Comparison of ENCODE assay signal across 31 cellular contexts in the genomic region with DNA sequence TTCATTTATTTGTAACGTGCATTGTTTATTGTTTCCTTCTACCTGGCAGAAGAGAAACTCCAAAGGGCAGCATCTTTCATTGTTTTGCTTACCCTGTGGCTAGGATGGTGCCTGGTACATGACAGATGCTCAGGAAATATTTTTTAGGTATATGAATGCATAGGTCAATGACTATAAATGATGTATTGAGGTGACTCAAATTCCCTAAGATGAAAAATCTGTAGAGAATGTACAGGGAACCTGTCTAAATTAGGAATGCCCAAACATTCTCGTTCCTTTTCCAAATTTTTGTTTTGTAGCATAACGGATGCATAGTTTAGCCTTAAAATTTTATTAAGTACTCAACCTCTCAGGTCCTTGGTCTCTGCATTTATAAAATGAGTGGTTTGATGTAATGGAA.
DNase-seq lines count a peak whose midpoint lies in the region; ATAC-seq, FAIRE-seq and TF ChIP-seq lines count a peak whose summit lies in the region.
"Had no signal": no experiment of that assay in that cellular context is flagged by ENCODE, and none has a peak within 500 bp of the region (broad histone marks: within the 10 kb centered on the region; RNA-seq: fewer than 3 reads in every experiment).

No MANE protein-coding gene starts in this region.

- in situ Hi-C loops in GM23248 (cut with MboI): no loop called here

- CTCF ChIA-PET in A549 (lab: Yijun Ruan, JAX): interaction anchor here (0.9 to 2.9 kb wide), 2 partner anchors 69 to 107 kb away, joined by 3 to 11 read pairs; no protein-coding TSS in a partner anchor

- TF ChIP-seq POLR2A in A549 (IDR thresholded peaks at IDR 0.05; ENCODE audit: low read length) (no peak), vagina (IDR thresholded peaks at IDR 0.05) (no peak)

- peaks cover 84% of the 10 kb centered on the region for H3F3A ChIP-seq in GM23248 (ENCODE audit: insufficient read depth)

- H3K27me3 ChIP-seq in GM23248 (replicated peaks; ENCODE audit: insufficient read depth) (no peaks in the 10 kb centered on the region), adipocyte (replicated peaks; ENCODE audit: control insufficient read depth, insufficient read depth, low read length) (no peaks in the 10 kb centered on the region), keratinocyte (ENCODE audit: control insufficient read depth, extremely low read depth, insufficient read depth, low read length) (no peaks in the 10 kb centered on the region), vagina (no peaks in the 10 kb centered on the region)
- H3K27me3 ChIP-seq: suprapubic skin had no signal

- dilution Hi-C loops in keratinocyte (cut with MboI; ENCODE audit: extremely low pct_ligation_motif_present, low sequenced_read_pairs): no loop called here

- TF ChIP-seq CTCF in A549 (IDR thresholded peaks at IDR 0.05) (no peak), keratinocyte (optimal IDR thresholded peaks at IDR 0.05 in 1 of 3, IDR thresholded peaks at IDR 0.05 in 1 of 3, conservative IDR thresholded peaks at IDR 0.05 in 1 of 3; ENCODE audit: extremely low read depth in 1 of 3, insufficient read depth in 2 of 3, low read length in 3 of 3) (no peak), coronary artery (IDR thresholded peaks at IDR 0.05) (no peak), vagina (IDR thresholded peaks at IDR 0.05) (no peak)

- H3K4me3 ChIP-seq in A549 (no peak overlapping the region), GM23248 (peak overlapping the region; percentile 34), adipocyte (ENCODE audit: low read length) (peak overlapping the region; percentile 20), keratinocyte (ENCODE audit: control insufficient read depth in 2 of 3, extremely low read depth in 1 of 3, insufficient read depth in 2 of 3, low read depth in 1 of 3, low read length in 3 of 3) (peak overlapping the region in 1 of 3 experiments; percentile 29), coronary artery (no peak overlapping the region), vagina (no peak overlapping the region)
- H3K4me3 ChIP-seq: lower lobe of right lung, mucosa of descending colon, suprapubic skin had no signal

- H3K4me2 ChIP-seq in A549 (peak overlapping the region; percentile 74), GM23248 (ENCODE audit: unreplicated experiment) (peak overlapping the region; percentile 68), keratinocyte (ENCODE audit: control insufficient read depth, extremely low read depth, insufficient read depth, low read depth, low read length) (peak overlapping the region; percentile 54)
- H3K4me2 ChIP-seq: KMS-11 had no signal

- H3K9me3 ChIP-seq in A549 (no peaks in the 10 kb centered on the region), GM23248 (ENCODE audit: low read depth) (no peaks in the 10 kb centered on the region), adipocyte (ENCODE audit: control insufficient read depth, low read length) (no peaks in the 10 kb centered on the region), keratinocyte (ENCODE audit: control insufficient read depth, low read depth, low read length) (no peaks in the 10 kb centered on the region), vagina (no peaks in the 10 kb centered on the region)
- H3K9me3 ChIP-seq: lower lobe of right lung, mucosa of descending colon, suprapubic skin had no signal

- no peak for ATAC-seq in A549
- ATAC-seq in HG02852 (IDR thresholded peaks at IDR 0.05; ENCODE audit: unreplicated experiment): no peak
- ATAC-seq in GM19351 (IDR thresholded peaks at IDR 0.05; ENCODE audit: unreplicated experiment): no peak
- ATAC-seq: activated CD8-positive, alpha-beta memory T cell treated with anti-CD3 and anti-CD28 coated beads, Interleukin-2, amount 10 ng/mL, durations not matched to agents 7 days and 5 days; activated T-cell treated with anti-CD3 and anti-CD28 coated beads, Interleukin-2, amount 50 U/mL, for 72 hours; lower lobe of right lung; mucosa of descending colon; stimulated activated effector memory CD8-positive, alpha-beta T cell treated with anti-CD3 and anti-CD28 coated beads, Interleukin-12 subunit alpha, Interleukin-12 subunit beta, amount 100 ng/mL, for 72 hours had no signal

- peaks cover 79% of the 10 kb centered on the region for H3K79me2 ChIP-seq in GM23248 (ENCODE audit: insufficient read depth)
- H3K79me2 ChIP-seq in keratinocyte (ENCODE audit: control insufficient read depth, insufficient read depth, low read length): no peaks in the 10 kb centered on the region

- no peak for TF ChIP-seq EP300 in A549 (IDR thresholded peaks at IDR 0.05)

- intact Hi-C loops in vagina (cut with DNase I): no loop called here

- H3K9me2 ChIP-seq in GM23248 (ENCODE audit: insufficient read depth): no peaks in the 10 kb centered on the region

- H3K4me1 ChIP-seq in A549 (peaks cover 79% of the 10 kb centered on the region), GM23248 (ENCODE audit: insufficient read depth) (peaks cover 41% of the 10 kb centered on the region), adipocyte (ENCODE audit: control insufficient read depth, insufficient read depth, low read length) (peaks cover 34% of the 10 kb centered on the region), keratinocyte (ENCODE audit: control insufficient read depth, extremely low read depth, insufficient read depth, low read length) (peaks cover 34% of the 10 kb centered on the region), vagina (peaks cover 16% of the 10 kb centered on the region)
- H3K4me1 ChIP-seq: suprapubic skin had no signal

- FAIRE-seq in A549 (lab: Jason Lieb, UNC) (peak; percentile 23), keratinocyte (lab: Jason Lieb, UNC) (peak; percentile 62)
- FAIRE-seq: bronchial epithelial cell, GM19239 had no signal

- peaks cover 51% of the 10 kb centered on the region for H3K36me3 ChIP-seq in GM23248 (ENCODE audit: low read depth)
- peaks cover 83% of the 10 kb centered on the region for H3K36me3 ChIP-seq in adipocyte (ENCODE audit: control insufficient read depth, insufficient read depth, low read length, severe bottlenecking)
- H3K36me3 ChIP-seq in keratinocyte (ENCODE audit: control insufficient read depth in 2 of 2, extremely low read depth in 1 of 2, insufficient read depth in 2 of 2, low read length in 2 of 2): peaks cover 3 to 29% of the 10 kb centered on the region in 2 experiments
- H3K36me3 ChIP-seq in vagina: no peaks in the 10 kb centered on the region

- H3K9ac ChIP-seq in GM23248 (peak overlapping the region; percentile 76), adipocyte (ENCODE audit: low read length) (peak overlapping the region; percentile 47), keratinocyte (ENCODE audit: control insufficient read depth, extremely low read depth, insufficient read depth, low read length) (peak overlapping the region; percentile 69)
- H3K9ac ChIP-seq: KMS-11 had no signal

- POLR2A ChIA-PET in A549 (lab: Yijun Ruan, JAX): interaction anchor here (1.7 kb wide), 1 partner anchor 11 kb away, joined by 15 read pairs; no protein-coding TSS in a partner anchor

- no peaks in the 10 kb centered on the region for H4K20me1 ChIP-seq in GM23248 (ENCODE audit: insufficient read depth)
- H4K20me1 ChIP-seq in keratinocyte (ENCODE audit: control insufficient read depth, extremely low read depth, insufficient read depth, low read length): no peaks in the 10 kb centered on the region

- no peak overlapping the region for H2AFZ ChIP-seq in GM23248
- no peak overlapping the region for H2AFZ ChIP-seq in keratinocyte (ENCODE audit: control insufficient read depth, low read length)

- H3K27ac ChIP-seq in A549 (peak overlapping the region; percentile 87 to 88), GM23248 (peak overlapping the region; percentile 97), keratinocyte (ENCODE audit: control insufficient read depth, insufficient read depth, low read length) (peak overlapping the region; percentile 95), coronary artery (no peak overlapping the region), vagina (no peak overlapping the region)
- H3K27ac ChIP-seq: KMS-11, lower lobe of right lung, suprapubic skin had no signal

- no peak for TF ChIP-seq RAD21 in A549 (conservative IDR thresholded peaks at IDR 0.05 in 1 of 2, IDR thresholded peaks at IDR 0.05 in 1 of 2)

- 70% methylated on average over 3 of the region's 3 CpGs for WGBS in A549 (ENCODE audit: missing lambda C conversion rate)
- 59 to 79% methylated on average over 3 of the region's 3 CpGs for WGBS in GM23248 (ENCODE audit: low coverage in 1 of 2, low lambda C conversion rate in 2 of 2, missing lambda C conversion rate in 2 of 2), 2 experiments

- no peaks in the 10 kb centered on the region for H3K9me1 ChIP-seq in keratinocyte (ENCODE audit: control insufficient read depth, extremely low read depth, insufficient read depth, low read length)

- DNase-seq in A549 (ENCODE audit: low read depth in 1 of 2, low spot score in 1 of 2) (no peak), GM23248 (no peak), adipocyte (ENCODE audit: low read depth) (no peak), keratinocyte (ENCODE audit: low read depth, low spot score) (no peak), coronary artery (ENCODE audit: low spot score) (no peak), vagina (ENCODE audit: extremely low spot score in 2 of 2) (no peak)
- DNase-seq: activated CD8-positive, alpha-beta memory T cell treated with anti-CD3 and anti-CD28 coated beads, Interleukin-2, amount 10 ng/mL, durations not matched to agents 7 days and 5 days; activated naive CD4-positive, alpha-beta T cell treated with Interleukin-2 at 50 U/mL for 16 hours; activated T-cell treated with anti-CD3 and anti-CD28 coated beads, Interleukin-2, amount 50 U/mL, for 72 hours; amniotic stem cell; C1 segment of cervical spinal cord; cortex of kidney; DMS79 treated with DMSO at 0.1 percent for 48 hours; GF-D8; lower lobe of right lung; mucosa of descending colon; NCI-H1436 treated with DMSO at 0.1 percent for 48 hours; NCI-H2107; NCI-H446; NCI-H82; right cardiac atrium; Right ventricle myocardium superior; stimulated activated CD4-positive, alpha-beta T cell treated with anti-CD3 and anti-CD28 coated beads, Interleukin-4, amount 100 ng/mL, for 24 hours; T-helper 9 cell had no signal

TF ChIP-seq in A549, 52 proteins besides CTCF, POLR2A, EP300 and RAD21 (continues in another document):
- no peak for TF ChIP-seq RNF2 (IDR thresholded peaks at IDR 0.05; ENCODE audit: borderline replicate concordance, low read depth)
- TF ChIP-seq NR3C1 (IDR thresholded peaks at IDR 0.05): no peak
- no peak for TF ChIP-seq TP53 (CRISPR knock-in tag; IDR thresholded peaks at IDR 0.05)
- no peak for TF ChIP-seq HDAC2 (IDR thresholded peaks at IDR 0.05)
- TF ChIP-seq, protein P1, sequence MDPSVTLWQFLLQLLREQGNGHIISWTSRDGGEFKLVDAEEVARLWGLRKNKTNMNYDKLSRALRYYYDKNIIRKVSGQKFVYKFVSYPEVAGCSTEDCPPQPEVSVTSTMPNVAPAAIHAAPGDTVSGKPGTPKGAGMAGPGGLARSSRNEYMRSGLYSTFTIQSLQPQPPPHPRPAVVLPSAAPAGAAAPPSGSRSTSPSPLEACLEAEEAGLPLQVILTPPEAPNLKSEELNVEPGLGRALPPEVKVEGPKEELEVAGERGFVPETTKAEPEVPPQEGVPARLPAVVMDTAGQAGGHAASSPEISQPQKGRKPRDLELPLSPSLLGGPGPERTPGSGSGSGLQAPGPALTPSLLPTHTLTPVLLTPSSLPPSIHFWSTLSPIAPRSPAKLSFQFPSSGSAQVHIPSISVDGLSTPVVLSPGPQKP (IDR thresholded peaks at IDR 0.05; ENCODE audit: low read depth, low read length): no peak
- no peak for TF ChIP-seq ZSCAN20 (CRISPR knock-in tag; IDR thresholded peaks at IDR 0.05)
- no peak for TF ChIP-seq JUN (IDR thresholded peaks at IDR 0.05)

Comparison
In these comparisons a context has a peak if more than half of its experiments do, and no peak if none do; other contexts are left out.
1. H3K27ac ChIP-seq: peak in A549 (2 of 2), GM23248 (single experiment) and keratinocyte (single experiment); none in coronary artery (0 of 2) and vagina (single experiment).
2. H3K4me3 ChIP-seq: peak in GM23248 (single experiment) and adipocyte (single experiment); none in A549 (single experiment), coronary artery (single experiment) and vagina (0 of 2).
3. Peak in every context shown above with its lines, with median percentiles within 50 percentile points of each other: H3K4me2 ChIP-seq and H3K9ac ChIP-seq.